Comparison of ENCODE assay signal across 8 cellular contexts in the genomic region with DNA sequence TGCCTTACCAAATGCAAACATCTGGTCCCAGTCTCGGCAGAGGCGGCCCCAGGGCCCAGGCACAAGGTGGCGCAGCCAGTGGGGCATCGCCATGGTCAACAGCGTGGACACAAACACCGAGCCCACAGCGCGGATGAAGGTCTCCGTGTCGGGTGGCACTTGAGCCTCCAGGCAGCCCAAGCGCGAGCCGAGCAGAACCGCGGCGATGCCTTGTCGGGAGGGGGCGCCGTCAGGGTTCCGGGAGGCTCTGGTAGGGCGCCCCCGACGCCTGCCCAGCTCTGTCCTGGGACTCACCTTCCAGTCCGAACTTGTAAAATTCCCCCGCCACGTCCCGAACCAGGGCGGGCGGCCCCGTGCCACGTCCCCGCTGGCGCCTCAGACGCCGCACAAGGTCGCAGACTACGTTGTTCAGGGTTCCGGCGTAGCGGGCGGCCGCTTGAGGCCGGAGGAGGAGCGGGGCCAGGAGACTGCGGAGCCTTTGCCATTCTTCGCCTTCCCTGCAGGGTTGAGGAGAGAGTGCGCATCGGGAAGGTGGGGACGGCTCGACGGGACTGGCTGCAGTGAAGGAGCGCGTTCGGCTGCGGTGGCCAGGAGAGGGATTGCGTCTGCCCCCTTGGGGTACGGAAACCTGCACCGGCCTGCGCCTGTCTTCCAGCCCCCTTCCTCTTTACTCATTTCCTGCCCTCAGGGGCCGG. TPM values are rescaled to one million over a fixed set of nuclear protein-coding genes. Genes with fewer than 3 reads are reported as not detected.
DNase-seq lines count a peak whose midpoint lies in the region; TF ChIP-seq lines count a peak whose summit lies in the region.

No MANE protein-coding gene starts in this region.

- peak; percentile 44 for DNase-seq in COR-L47 (lab: John Stamatoyannopoulos, UW)
- peak; percentile 67 for DNase-seq in GM20000 (ENCODE audit: low spot score)
- DNase-seq in M059J (ENCODE audit: low read depth) = peak; percentile 67
- peak; percentile 83 for DNase-seq in activated CD8-positive, alpha-beta memory T cell treated with anti-CD3 and anti-CD28 coated beads, Interleukin-2, amount 50 U/mL, for 48 hours
- no peak for DNase-seq in fibroblast of mammary gland (ENCODE audit: low read depth)
- no peak for DNase-seq in ovary
- no peak for DNase-seq in glomerular visceral epithelial cell (ENCODE audit: extremely low spot score)
- DNase-seq in NK-92 treated with Interleukin-12 subunit alpha and Interleukin-12 subunit beta, amount 100 ng/mL, for 24 hours (lab: John Stamatoyannopoulos, UW) = no peak

- intact Hi-C loops in ovary (cut with DNase I) = no loop called here

- TF ChIP-seq CTCF in GM20000 (IDR thresholded peaks at IDR 0.05; ENCODE audit: extremely low read depth, missing control alignments) (peak; percentile 59), fibroblast of mammary gland (conservative IDR thresholded peaks at IDR 0.05; ENCODE audit: control insufficient read depth, insufficient read depth, low read depth, low read length) (peak; percentile 21), ovary (IDR thresholded peaks at IDR 0.05) (no peak)

- no peak overlapping the region for H3K27ac ChIP-seq in ovary

- TF ChIP-seq POLR2A in ovary (IDR thresholded peaks at IDR 0.05) = no peak

- H3K9me3 ChIP-seq in ovary = no peaks in the 10 kb centered on the region

- H3K4me1 ChIP-seq in ovary (ENCODE audit: insufficient read depth) = peaks cover 12% of the 10 kb centered on the region

- H3K27me3 ChIP-seq in ovary = no peaks in the 10 kb centered on the region

- no peaks in the 10 kb centered on the region for H3K36me3 ChIP-seq in ovary

- 1 to 2% (median 2%) methylated on average over 57 to 60 of the region's 60 CpGs for WGBS in ovary, 3 donors

- H3K4me3 ChIP-seq in fibroblast of mammary gland (ENCODE audit: control insufficient read depth, low read depth, low read length) (peak overlapping the region; percentile 23), ovary (peak overlapping the region; percentile 6)

- no peak for TF ChIP-seq EP300 in ovary (IDR thresholded peaks at IDR 0.05)

RNA-seq across cellular contexts. Expression of a gene that starts 1.7 kb away (rescaled TPM):
- 1.8 and 3.2 TPM in 2 replicates for total RNA-seq in M059J (2014; rRNA removed; shearing (Covaris generic))
- total RNA-seq in ovary = 1 to 10 TPM in 4 of 7 donors, under 1 TPM in 3; 0.12 to 2.5 (median 1.0) TPM
- under 1 TPM; 0.18 to 0.30 TPM for polyA plus RNA-seq in ovary

RNA-seq across cellular contexts. Expression of a gene that starts 6.8 kb away (rescaled TPM):
- total RNA-seq in M059J (2014; rRNA removed; shearing (Covaris generic)) = 8.4 and 12.4 TPM in 2 replicates
- 10 to 100 TPM in 6 of 7 donors, 1 to 10 TPM in 1; 5.7 to 48.6 (median 26.4) TPM for total RNA-seq in ovary
- 10 to 100 TPM; 10.6 to 29.3 TPM for polyA plus RNA-seq in ovary

RNA-seq across cellular contexts. Expression of a gene that starts 7.3 kb away (rescaled TPM):
- 6.6 and 8.9 TPM in 2 replicates for total RNA-seq in M059J (2014; rRNA removed; shearing (Covaris generic))
- total RNA-seq in ovary = 10 to 100 TPM; 11.0 to 18.0 (median 15.2) TPM
- polyA plus RNA-seq in ovary = 10 to 100 TPM; 10.4 to 15.0 TPM

RNA-seq across cellular contexts. Expression of a gene that starts 10.2 kb away (rescaled TPM):
- 6.7 and 7.9 TPM in 2 replicates for total RNA-seq in M059J (2014; rRNA removed; shearing (Covaris generic))
- 10 to 100 TPM in 1 of 7 donors, 1 to 10 TPM in 6; 5.0 to 15.2 (median 7.7) TPM for total RNA-seq in ovary
- polyA plus RNA-seq in ovary = 1 to 10 TPM; 5.0 to 7.9 TPM

RNA-seq across cellular contexts. Expression of a gene that starts 13.0 kb away (rescaled TPM):
- 175 and 179 TPM in 2 replicates for total RNA-seq in M059J (2014; rRNA removed; shearing (Covaris generic))
- 100 to 1,000 TPM; 111 to 175 (median 122) TPM for total RNA-seq in ovary
- polyA plus RNA-seq in ovary = 100 to 1,000 TPM in 1 of 2 donors, 10 to 100 TPM in 1; 82.7 to 127 TPM

Comparison
In these comparisons a context has a peak if more than half of its experiments do, and no peak if none do; other contexts are left out.
1. DNase-seq: peak in COR-L47 (single experiment), GM20000 (single experiment), M059J (single experiment) and activated CD8-positive, alpha-beta memory T cell treated with anti-CD3 and anti-CD28 coated beads, Interleukin-2, amount 50 U/mL, for 48 hours (single experiment); none in fibroblast of mammary gland (single experiment), ovary (0 of 5), glomerular visceral epithelial cell (single experiment) and NK-92 treated with Interleukin-12 subunit alpha and Interleukin-12 subunit beta, amount 100 ng/mL, for 24 hours (single experiment).
2. CTCF ChIP-seq: peak in GM20000 (single experiment) and fibroblast of mammary gland (single experiment); none in ovary (0 of 3).